Comparison of ENCODE assay signal across 13 cellular contexts in the genomic region with DNA sequence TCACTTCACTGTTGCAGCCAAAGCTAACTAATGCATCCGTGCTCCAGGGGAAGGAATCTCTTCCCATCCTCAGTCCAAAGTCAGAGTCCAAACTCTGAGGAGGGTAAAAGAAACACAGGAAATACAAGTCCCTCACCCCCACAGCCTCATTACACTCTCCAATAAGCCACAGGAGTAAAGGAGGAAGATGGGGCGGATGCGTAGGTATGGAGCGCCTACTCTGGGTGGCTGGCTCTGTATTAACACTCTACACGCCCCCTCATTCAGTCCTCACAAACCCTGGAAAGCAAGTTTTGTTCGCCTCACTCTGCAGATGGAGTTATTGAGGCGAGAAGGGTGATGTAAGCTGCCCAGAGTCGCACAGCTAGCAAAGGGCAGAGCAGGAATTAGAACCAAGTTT.
DNase-seq lines count a peak whose midpoint lies in the region; ATAC-seq and TF ChIP-seq lines count a peak whose summit lies in the region.
"Had no signal": no experiment of that assay in that cellular context is flagged by ENCODE, and none has a peak within 500 bp of the region (broad histone marks: within the 10 kb centered on the region; RNA-seq: fewer than 3 reads in every experiment).

No MANE protein-coding gene starts in this region.

- no peak for ATAC-seq in HG02588 (IDR thresholded peaks at IDR 0.05; ENCODE audit: unreplicated experiment)

- WGBS in GM23248 (ENCODE audit: low coverage in 1 of 2, low lambda C conversion rate in 2 of 2, missing lambda C conversion rate in 2 of 2), 2 experiments: 74 to 79% methylated on average over 8 of the region's 8 CpGs
- 88% methylated on average over 8 of the region's 8 CpGs for WGBS in prostate gland
- no CpG with 5 or more reads among the region's 8 CpGs for WGBS in mesendoderm (ENCODE audit: extremely low coverage, insufficient coverage, low lambda C conversion rate)

- peak; percentile 4 for DNase-seq in EL
- DNase-seq in GM23248: no peak
- peak in 1 of 2 donors; percentile 51 for DNase-seq in ascending aorta (ENCODE audit: low spot score in 2 of 2)
- no peak for DNase-seq in hepatic stellate cell (ENCODE audit: low spot score)
- no peak for DNase-seq in prostate gland (ENCODE audit: low spot score)
- no peak for DNase-seq in mesendoderm
- DNase-seq: activated CD4-positive, alpha-beta T cell treated with anti-CD3 and anti-CD28 coated beads, Interleukin-2, amount 10 ng/mL, durations not matched to agents 7 days and 5 days; Caco-2; NCI-H1417; stimulated activated CD4-positive, alpha-beta T cell treated with anti-CD3 and anti-CD28 coated beads, Interleukin-1b, Interleukin-23, amount 100 ng/mL, for 48 hours; trophoblast cell had no signal

- peaks cover 6% of the 10 kb centered on the region for H3K36me3 Mint-ChIP-seq in nephron (ENCODE audit: low read depth)

- no peak overlapping the region for H2AK5ac ChIP-seq in mesendoderm (ENCODE audit: low read length)

- H3K4me2 ChIP-seq in GM23248 (ENCODE audit: unreplicated experiment): peak overlapping the region; percentile 18
- H3K4me2 ChIP-seq in mesendoderm (ENCODE audit: low read length): no peak overlapping the region

- H3K27me3 Mint-ChIP-seq in nephron (ENCODE audit: low read depth): no peaks in the 10 kb centered on the region
- H3K27me3 Mint-ChIP-seq: activated CD4-positive, alpha-beta T cell treated with anti-CD3 and anti-CD28 coated beads, Interleukin-2, amount 10 ng/mL, durations not matched to agents 7 days and 5 days had no signal

- H3K18ac ChIP-seq in mesendoderm (ENCODE audit: low read length): no peak overlapping the region

- H2AFZ ChIP-seq in GM23248: no peak overlapping the region

- no peaks in the 10 kb centered on the region for H4K20me1 ChIP-seq in GM23248 (ENCODE audit: insufficient read depth)

- H3K4ac ChIP-seq in mesendoderm (ENCODE audit: low read depth, low read length): no peak overlapping the region

- H3K4me1 Mint-ChIP-seq in nephron: peaks cover 61% of the 10 kb centered on the region
- H3K4me1 Mint-ChIP-seq: activated CD4-positive, alpha-beta T cell treated with anti-CD3 and anti-CD28 coated beads, Interleukin-2, amount 10 ng/mL, durations not matched to agents 7 days and 5 days had no signal

- no peaks in the 10 kb centered on the region for H3K79me1 ChIP-seq in mesendoderm (ENCODE audit: low read length)

- H3K9me3 ChIP-seq in GM23248 (ENCODE audit: low read depth) (no peaks in the 10 kb centered on the region), ascending aorta (no peaks in the 10 kb centered on the region), prostate gland (no peaks in the 10 kb centered on the region)
- H3K9me3 ChIP-seq: Caco-2 had no signal

- H3K9ac ChIP-seq in GM23248 (peak overlapping the region; percentile 34; the same call in 1 of the 2 replicates), mesendoderm (ENCODE audit: low read length) (no peak overlapping the region)

- H3K27ac ChIP-seq in GM23248 (peak overlapping the region; percentile 43), ascending aorta (peak overlapping the region; percentile 81 to 90), prostate gland (no peak overlapping the region), mesendoderm (ENCODE audit: low read depth, low read length) (no peak overlapping the region)

- H3K79me2 ChIP-seq in GM23248 (ENCODE audit: insufficient read depth) (no peaks in the 10 kb centered on the region), mesendoderm (ENCODE audit: control insufficient read depth, insufficient read depth, low read length) (no peaks in the 10 kb centered on the region)

- no peak overlapping the region for H4K5ac ChIP-seq in mesendoderm (ENCODE audit: low read length)

- TF ChIP-seq POLR2A in prostate gland (IDR thresholded peaks at IDR 0.05): no peak

- H3K9me2 ChIP-seq in GM23248 (ENCODE audit: insufficient read depth): no peaks in the 10 kb centered on the region

- in situ Hi-C loops in GM23248 (cut with MboI): no loop called here

- peaks cover 11% of the 10 kb centered on the region for H3K9me3 Mint-ChIP-seq in nephron

- no peak overlapping the region for H2BK15ac ChIP-seq in mesendoderm (replicated peaks; ENCODE audit: low read depth)

- H3K36me3 ChIP-seq in GM23248 (ENCODE audit: low read depth) (0 out of 2 replicates have a peak, but pooled peaks cover 2% of the 10 kb centered on the region), ascending aorta (no peaks in the 10 kb centered on the region), prostate gland (no peaks in the 10 kb centered on the region), mesendoderm (ENCODE audit: control insufficient read depth, insufficient read depth, low read length) (no peaks in the 10 kb centered on the region)

- H3K4me3 ChIP-seq in GM23248: no peak overlapping the region
- peak overlapping the region in 1 of 2 donors; percentile 52 for H3K4me3 ChIP-seq in ascending aorta
- H3K4me3 ChIP-seq in prostate gland: no peak overlapping the region
- no peak overlapping the region for H3K4me3 ChIP-seq in mesendoderm (ENCODE audit: low read length)

- peaks cover 12% of the 10 kb centered on the region for H3K4me1 ChIP-seq in GM23248 (ENCODE audit: insufficient read depth)
- H3K4me1 ChIP-seq in ascending aorta: peaks cover 8 to 40% of the 10 kb centered on the region in 2 donors
- no peaks in the 10 kb centered on the region for H3K4me1 ChIP-seq in prostate gland (replicated peaks)
- H3K4me1 ChIP-seq in mesendoderm (ENCODE audit: control insufficient read depth, low read depth, low read length): no peaks in the 10 kb centered on the region
- H3K4me1 ChIP-seq: Caco-2 had no signal

- intact Hi-C loops in ascending aorta (cut with DNase I): loop anchor here (1.0 to 5.0 kb wide), 5 partner anchors 92 to 1627 kb away; a partner anchor contains a TSS
- intact Hi-C loops in prostate gland (cut with DNase I): loop anchor here (2.0 kb wide), 1 partner anchor 91 kb away; no protein-coding TSS in a partner anchor

- H3K23ac ChIP-seq in mesendoderm (ENCODE audit: low read length): no peak overlapping the region

- no peaks in the 10 kb centered on the region for H3F3A ChIP-seq in GM23248 (ENCODE audit: insufficient read depth)

- H2BK5ac ChIP-seq in mesendoderm (ENCODE audit: low read length): no peak overlapping the region

- H3K27ac Mint-ChIP-seq in nephron: peak overlapping the region; percentile 19 to 76 (median 71)
- H3K27ac Mint-ChIP-seq: activated CD4-positive, alpha-beta T cell treated with anti-CD3 and anti-CD28 coated beads, Interleukin-2, amount 10 ng/mL, durations not matched to agents 7 days and 5 days had no signal

- H2BK120ac ChIP-seq in mesendoderm (ENCODE audit: low read depth, low read length): no peak overlapping the region

- H3K27me3 ChIP-seq in GM23248 (replicated peaks; ENCODE audit: insufficient read depth) (no peaks in the 10 kb centered on the region), ascending aorta (no peaks in the 10 kb centered on the region), prostate gland (replicated peaks; ENCODE audit: insufficient read depth) (no peaks in the 10 kb centered on the region), mesendoderm (ENCODE audit: insufficient read depth, low read length, poor library complexity) (no peaks in the 10 kb centered on the region)

- no peak overlapping the region for H3K56ac ChIP-seq in mesendoderm (ENCODE audit: low read length)

- H4K8ac ChIP-seq in mesendoderm (ENCODE audit: low read depth, low read length): no peak overlapping the region

- no peak overlapping the region for H3K4me3 Mint-ChIP-seq in nephron
- H3K4me3 Mint-ChIP-seq: activated CD4-positive, alpha-beta T cell treated with anti-CD3 and anti-CD28 coated beads, Interleukin-2, amount 10 ng/mL, durations not matched to agents 7 days and 5 days had no signal

- TF ChIP-seq CTCF in ascending aorta (IDR thresholded peaks at IDR 0.05) (no peak), nephron (IDR thresholded peaks at IDR 0.05; ENCODE audit: unreplicated experiment in 3 of 3) (no peak), prostate gland (IDR thresholded peaks at IDR 0.05) (no peak)

Comparison
In these comparisons a context has a peak if more than half of its experiments do, and no peak if none do; other contexts are left out.
1. H3K27ac ChIP-seq: peak in GM23248 (single experiment) and ascending aorta (2 of 2); none in prostate gland (0 of 2) and mesendoderm (single experiment).